Comparison of ENCODE assay signal across 21 cellular contexts in genomic region chr1:230749635-230750034, GRCh38. TPM values are rescaled to one million over a fixed set of nuclear protein-coding genes. Genes with fewer than 3 reads are reported as not detected.
"Had no signal": no experiment of that assay in that cellular context is flagged by ENCODE, and none has a peak within 500 bp of the region (broad histone marks: within the 10 kb centered on the region; RNA-seq: fewer than 3 reads in every experiment).

No MANE protein-coding gene starts in this region.

- H3K4me3 Mint-ChIP-seq: activated CD4-positive, alpha-beta memory T cell treated with anti-CD3 and anti-CD28 coated beads, Interleukin-2, amount 10 ng/mL, durations not matched to agents 7 days and 5 days; activated naive CD8-positive, alpha-beta T cell treated with anti-CD3 and anti-CD28 coated beads, Interleukin-2, amount 10 ng/mL, durations not matched to agents 7 days and 5 days; activated T-cell treated with anti-CD3 and anti-CD28 coated beads, Interleukin-2, amount 50 U/mL, for 72 hours; natural killer cell had no signal

- H3K4me1 ChIP-seq: testis had no signal

- DNase-seq: activated CD4-positive, alpha-beta memory T cell treated with anti-CD3 and anti-CD28 coated beads, Interleukin-2, amount 10 ng/mL, durations not matched to agents 7 days and 5 days; activated CD4-positive, CD25-positive, alpha-beta regulatory T cell treated with anti-CD3 and anti-CD28 coated beads, Interleukin-2, amount 50 U/mL, for 72 hours; activated CD8-positive, alpha-beta memory T cell treated with anti-CD3 and anti-CD28 coated beads, Interleukin-2, amount 50 U/mL, for 4 hours; activated gamma-delta T cell treated with Interleukin-2 at 50 U/mL for 16 hours; activated naive CD8-positive, alpha-beta T cell treated with anti-CD3 and anti-CD28 coated beads, Interleukin-2, amount 10 ng/mL, durations not matched to agents 7 days and 5 days; activated T-cell treated with anti-CD3 and anti-CD28 coated beads, Interleukin-2, amount 50 U/mL, for 72 hours; esophagus squamous epithelium; foreskin fibroblast; glutamatergic neuron; left colon; natural killer cell; stimulated activated CD4-positive, alpha-beta T cell treated with anti-CD3 and anti-CD28 coated beads, Interleukin-12 subunit alpha, Interleukin-12 subunit beta, amount 100 ng/mL, for 4 hours; stimulated activated naive CD4-positive, alpha-beta T cell treated with Interleukin-2 at 50 U/mL for 16 hours; T-helper 9 cell; testis had no signal

- H3K36me3 ChIP-seq: cardiac muscle cell, esophagus squamous epithelium had no signal

- H3K27ac Mint-ChIP-seq: activated CD4-positive, alpha-beta memory T cell treated with anti-CD3 and anti-CD28 coated beads, Interleukin-2, amount 10 ng/mL, durations not matched to agents 7 days and 5 days; activated naive CD8-positive, alpha-beta T cell treated with anti-CD3 and anti-CD28 coated beads, Interleukin-2, amount 10 ng/mL, durations not matched to agents 7 days and 5 days; activated T-cell treated with anti-CD3 and anti-CD28 coated beads, Interleukin-2, amount 50 U/mL, for 72 hours; natural killer cell had no signal

- ATAC-seq: activated T-cell treated with anti-CD3 and anti-CD28 coated beads, Interleukin-2, amount 50 U/mL, for 72 hours; left colon; natural killer cell had no signal

- H3K4me1 Mint-ChIP-seq: activated CD4-positive, alpha-beta memory T cell treated with anti-CD3 and anti-CD28 coated beads, Interleukin-2, amount 10 ng/mL, durations not matched to agents 7 days and 5 days; activated naive CD8-positive, alpha-beta T cell treated with anti-CD3 and anti-CD28 coated beads, Interleukin-2, amount 10 ng/mL, durations not matched to agents 7 days and 5 days had no signal

- H3K9me3 Mint-ChIP-seq: activated CD4-positive, alpha-beta memory T cell treated with anti-CD3 and anti-CD28 coated beads, Interleukin-2, amount 10 ng/mL, durations not matched to agents 7 days and 5 days; activated naive CD8-positive, alpha-beta T cell treated with anti-CD3 and anti-CD28 coated beads, Interleukin-2, amount 10 ng/mL, durations not matched to agents 7 days and 5 days; activated T-cell treated with anti-CD3 and anti-CD28 coated beads, Interleukin-2, amount 50 U/mL, for 72 hours; natural killer cell had no signal

- H3K9me3 ChIP-seq: esophagus squamous epithelium, testis had no signal

- H3K27ac ChIP-seq: cardiac muscle cell, esophagus squamous epithelium, testis had no signal

- H3K27me3 ChIP-seq: cardiac muscle cell, testis had no signal

- H3K36me3 Mint-ChIP-seq: activated naive CD8-positive, alpha-beta T cell treated with anti-CD3 and anti-CD28 coated beads, Interleukin-2, amount 10 ng/mL, durations not matched to agents 7 days and 5 days; natural killer cell had no signal

- H3K27me3 Mint-ChIP-seq: activated CD4-positive, alpha-beta memory T cell treated with anti-CD3 and anti-CD28 coated beads, Interleukin-2, amount 10 ng/mL, durations not matched to agents 7 days and 5 days had no signal

- H3K4me3 ChIP-seq: cardiac muscle cell, esophagus squamous epithelium, testis had no signal

RNA-seq across cellular contexts. Expression of gene CAPN9, which starts 2.4 kb away (rescaled TPM):
- total RNA-seq: activated CD4-positive, alpha-beta memory T cell treated with anti-CD3 and anti-CD28 coated beads, Interleukin-2, amount 10 ng/mL, durations not matched to agents 7 days and 5 days; activated naive CD8-positive, alpha-beta T cell treated with anti-CD3 and anti-CD28 coated beads, Interleukin-2, amount 10 ng/mL, durations not matched to agents 7 days and 5 days; activated T-cell treated with anti-CD3 and anti-CD28 coated beads, Interleukin-2, amount 50 U/mL, for 72 hours; aorta; lung microvascular endothelial cell; mononuclear cell; natural killer cell; osteoblast; pulmonary artery endothelial cell had no signal

RNA-seq across cellular contexts. Expression of gene AGT, which starts 35.7 kb away (rescaled TPM):
- total RNA-seq: activated CD4-positive, alpha-beta memory T cell treated with anti-CD3 and anti-CD28 coated beads, Interleukin-2, amount 10 ng/mL, durations not matched to agents 7 days and 5 days; activated naive CD8-positive, alpha-beta T cell treated with anti-CD3 and anti-CD28 coated beads, Interleukin-2, amount 10 ng/mL, durations not matched to agents 7 days and 5 days; activated T-cell treated with anti-CD3 and anti-CD28 coated beads, Interleukin-2, amount 50 U/mL, for 72 hours; lung microvascular endothelial cell; mononuclear cell; natural killer cell; pulmonary artery endothelial cell had no signal
